24 cellular contexts compared by ENCODE assay signal in the genomic region with DNA sequence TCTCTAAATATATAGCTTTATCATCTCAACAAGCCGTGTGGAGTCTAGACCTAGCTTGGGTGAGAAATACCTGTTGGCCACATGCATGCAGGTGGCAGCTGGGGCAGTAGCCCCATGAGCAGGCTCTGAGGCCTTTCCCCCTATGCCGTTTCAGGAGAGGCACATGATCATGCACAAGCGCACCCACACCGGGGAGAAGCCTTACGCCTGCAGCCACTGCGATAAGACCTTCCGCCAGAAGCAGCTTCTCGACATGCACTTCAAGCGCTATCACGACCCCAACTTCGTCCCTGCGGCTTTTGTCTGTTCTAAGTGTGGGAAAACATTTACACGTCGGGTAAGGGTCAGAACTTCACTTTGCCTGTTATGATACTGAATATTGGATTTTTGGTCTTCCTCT. TPM values are rescaled to one million over a fixed set of nuclear protein-coding genes. Genes with fewer than 3 reads are reported as not detected.
DNase-seq lines count a peak whose midpoint lies in the region; ATAC-seq, FAIRE-seq and TF ChIP-seq lines count a peak whose summit lies in the region.
"Had no signal": no experiment of that assay in that cellular context is flagged by ENCODE, and none has a peak within 500 bp of the region (broad histone marks: within the 10 kb centered on the region; RNA-seq: fewer than 3 reads in every experiment).

No MANE protein-coding gene starts in this region.

- DNase-seq in activated effector memory CD4-positive, alpha-beta T cell treated with anti-CD3 and anti-CD28 coated beads, Interleukin-2, amount 50 U/mL, for 16 hours: peak; percentile 58
- DNase-seq in activated effector memory CD4-positive, alpha-beta T cell treated with Interleukin-2 at 50 U/mL for 16 hours: no peak
- DNase-seq in K562 (ENCODE audit: extremely low read depth in 1 of 4, low spot score in 3 of 4): no peak
- DNase-seq in stimulated activated naive B cell treated with anti-CD40 and anti-IgM and Interleukin-4, amounts not matched to agents 10 μg/mL and 1 μg/mL and 100 μg/mL, for 72 hours: no peak
- no peak for DNase-seq in activated CD4-positive, CD25-positive, alpha-beta regulatory T cell treated with anti-CD3 and anti-CD28 coated beads, Interleukin-2, amount 50 U/mL, for 72 hours
- DNase-seq: BE2C; C1 segment of cervical spinal cord; CD4-positive, CD25-positive, alpha-beta regulatory T cell; CD8-positive, alpha-beta memory T cell; COR-L47; DMS 273 treated with DMSO at 0.1 percent for 48 hours; DMS53; DND-41; EL; HCEC 1CT; HFFc6 had no signal

- no peak for FAIRE-seq in K562 (lab: Jason Lieb, UNC)
- FAIRE-seq: GM12878, H54, HTR-8/SVneo had no signal

- no peak; the same call in 2 of the 3 replicates for ATAC-seq in K562
- no peak for ATAC-seq in stimulated activated naive B cell treated with anti-CD40 and anti-IgM and Interleukin-4, amounts not matched to agents 10 μg/mL and 1 μg/mL and 100 μg/mL, for 72 hours (replicated peaks)
- ATAC-seq in GM21381 (IDR thresholded peaks at IDR 0.05; ENCODE audit: unreplicated experiment): no peak
- ATAC-seq: GM12878, GM23338 had no signal

- CTCF ChIA-PET in K562 (lab: Yijun Ruan, JAX; ENCODE audit: low intra/inter-chr PET ratio): no interaction called here

- no peaks in the 10 kb centered on the region for H3K4me1 Mint-ChIP-seq in stimulated activated naive B cell treated with anti-CD40 and anti-IgM and Interleukin-4, amounts not matched to agents 10 μg/mL and 1 μg/mL and 100 μg/mL, for 72 hours
- H3K4me1 Mint-ChIP-seq: GM23338, IgD-negative memory B cell had no signal

- H3K27me3 Mint-ChIP-seq in stimulated activated naive B cell treated with anti-CD40 and anti-IgM and Interleukin-4, amounts not matched to agents 10 μg/mL and 1 μg/mL and 100 μg/mL, for 72 hours: no peaks in the 10 kb centered on the region
- H3K27me3 Mint-ChIP-seq: CD4-positive, CD25-positive, alpha-beta regulatory T cell; CD8-positive, alpha-beta memory T cell; IgD-negative memory B cell had no signal

- no peaks in the 10 kb centered on the region; a peak in 2 of 5 replicates for H3K4me1 ChIP-seq in K562 (replicated peaks in 1 of 2; ENCODE audit: control insufficient read depth in 2 of 2, insufficient read depth in 2 of 2, low read length in 2 of 2)
- H3K4me1 ChIP-seq: BE2C had no signal

- H3K9me1 ChIP-seq in K562 (ENCODE audit: control insufficient read depth, insufficient read depth, low read length): no peaks in the 10 kb centered on the region

- no peak overlapping the region for H3K27ac ChIP-seq in K562 (ENCODE audit: extremely low read depth, low read depth, low read length)

- no peak for TF ChIP-seq EP300 in K562 (IDR thresholded peaks at IDR 0.05; ENCODE audit: low read length)

- no peaks in the 10 kb centered on the region for H3K79me2 ChIP-seq in K562 (ENCODE audit: control insufficient read depth, insufficient read depth, low read length)

- 0 out of 4 replicates have a peak overlapping the region, but pooled peaks of 1 of the 2 experiments have one; percentile 22 for H3K9ac ChIP-seq in K562 (ENCODE audit: insufficient read depth in 1 of 2, low read depth in 2 of 2, low read length in 2 of 2)

- no peak overlapping the region for H2AFZ ChIP-seq in K562 (ENCODE audit: low read depth, low read length)
- H2AFZ ChIP-seq: GM23338 had no signal

- peaks cover 24 to 50% of the 10 kb centered on the region in 2 donors for H3K36me3 Mint-ChIP-seq in stimulated activated naive B cell treated with anti-CD40 and anti-IgM and Interleukin-4, amounts not matched to agents 10 μg/mL and 1 μg/mL and 100 μg/mL, for 72 hours

- no peak overlapping the region for H3K4me2 ChIP-seq in K562 (ENCODE audit: insufficient read depth, low read length)
- H3K4me2 ChIP-seq: GM23338 had no signal

- H3K9me3 ChIP-seq in K562 (replicated peaks; ENCODE audit: control insufficient read depth, insufficient read depth, low read depth, low read length): no peaks in the 10 kb centered on the region
- H3K9me3 ChIP-seq: BE2C had no signal

- in situ Hi-C loops in K562 (cut with MboI): no loop called here

- H3K36me3 ChIP-seq in K562 (ENCODE audit: control insufficient read depth, insufficient read depth, low read length): peaks cover 80% of the 10 kb centered on the region

- H3K4me3 Mint-ChIP-seq in stimulated activated naive B cell treated with anti-CD40 and anti-IgM and Interleukin-4, amounts not matched to agents 10 μg/mL and 1 μg/mL and 100 μg/mL, for 72 hours: no peak overlapping the region
- H3K4me3 Mint-ChIP-seq: CD4-positive, CD25-positive, alpha-beta regulatory T cell; GM23338; HFFc6; IgD-negative memory B cell had no signal

- no TSS peak for BruUV-seq in K562 (replicated peaks; lab: Mats Ljungman, UMichigan)

- intact Hi-C loops in K562 (cut with micrococcal nuclease): no loop called here

- H3K4me3 ChIP-seq in K562: no peak overlapping the region
- H3K4me3 ChIP-seq: GM12878, GM23338 had no signal

- TF ChIP-seq CTCF in K562 (IDR thresholded peaks at IDR 0.05 in 2 of 3, conservative IDR thresholded peaks at IDR 0.05 in 1 of 3; ENCODE audit: insufficient read depth in 2 of 3, low read depth in 1 of 3, low read length in 3 of 3): no peak

- H4K20me1 ChIP-seq in K562 (replicated peaks; ENCODE audit: control insufficient read depth, insufficient read depth, low read length): no peaks in the 10 kb centered on the region

- no peaks in the 10 kb centered on the region for H3K9me3 Mint-ChIP-seq in stimulated activated naive B cell treated with anti-CD40 and anti-IgM and Interleukin-4, amounts not matched to agents 10 μg/mL and 1 μg/mL and 100 μg/mL, for 72 hours
- H3K9me3 Mint-ChIP-seq: CD4-positive, CD25-positive, alpha-beta regulatory T cell; CD8-positive, alpha-beta memory T cell; GM23338; HFFc6; IgD-negative memory B cell had no signal

- TF ChIP-seq RAD21 in K562 (CRISPR knock-in tag; conservative IDR thresholded peaks at IDR 0.05 in 1 of 2, IDR thresholded peaks at IDR 0.05 in 1 of 2): no peak

- no peak for TF ChIP-seq POLR2A in K562 (conservative IDR thresholded peaks at IDR 0.05)

- 89% methylated on average over 14 of the region's 14 CpGs for whole genome bisulfite sequencing in K562 (ENCODE audit: insufficient coverage, low coverage, missing lambda C conversion rate)

- no peaks in the 10 kb centered on the region for H3K27me3 ChIP-seq in K562 (ENCODE audit: control insufficient read depth in 2 of 2, insufficient read depth in 2 of 2, low read length in 2 of 2)
- H3K27me3 ChIP-seq: BE2C had no signal

- POLR2A ChIA-PET in K562 (lab: Yijun Ruan, JAX): interaction anchor here (1.0 kb wide), 1 partner anchor 15 kb away, joined by 3 read pairs; no protein-coding TSS in a partner anchor

- H3K27ac Mint-ChIP-seq in stimulated activated naive B cell treated with anti-CD40 and anti-IgM and Interleukin-4, amounts not matched to agents 10 μg/mL and 1 μg/mL and 100 μg/mL, for 72 hours: peak overlapping the region; percentile 27
- H3K27ac Mint-ChIP-seq: GM23338, HFFc6, IgD-negative memory B cell had no signal

RNA-seq across cellular contexts. Expression of gene CARMIL2, which starts 16.7 kb away (rescaled TPM):
- total RNA-seq in K562 (2011; cell fraction: chromatin; rRNA removed; ENCODE audit: low replicate concordance): 5.5 and 22.6 TPM in 2 replicates
- 12.2 and 15.7 TPM in 2 replicates for total RNA-seq in K562 (2011; cell fraction: nucleolus; rRNA removed)
- total RNA-seq in K562 (2011; cell fraction: nucleoplasm; rRNA removed): 5.3 and 7.8 TPM in 2 replicates
- 0.20 and 1.0 TPM in 2 replicates for total RNA-seq in K562 (2014; rRNA removed)
- 0.19 TPM in 1 of 2 replicates, not detected in the other for total RNA-seq in K562 (2014; rRNA removed; fragmentation: Illumina TruSeq; extraction: Trizol)
- total RNA-seq in K562 (2015; rRNA removed; fragmentation: Illumina TruSeq; extraction: Trizol): 0.38 and 0.43 TPM in 2 replicates
- 2.1 and 2.9 TPM in 2 replicates for total RNA-seq in K562 (2021)
- 0.79 and 0.99 TPM in 2 replicates for polyA plus RNA-seq in K562 (2011; rRNA removed)
- 0.56 and 1.4 TPM in 2 replicates for polyA plus RNA-seq in K562 (2011; cell fraction: cytosol; rRNA removed)
- 6.4 and 17.4 TPM in 2 replicates for polyA plus RNA-seq in K562 (2011; cell fraction: nucleus; rRNA removed)
- 0.91 and 4.2 TPM in 2 replicates for polyA plus RNA-seq in K562 (2012)
- 0.39 and 0.57 TPM in 2 replicates for polyA plus RNA-seq in K562 (2014; fragmentation: Illumina TruSeq; extraction: Trizol)
- not detected for polyA plus RNA-seq in K562 (2014; fragmentation: Nextera tagmentation; extraction: Ambion mirVana)
- polyA plus RNA-seq in K562 (2014; rRNA removed): 0.95 and 1.0 TPM in 2 replicates
- 0.60 and 1.3 TPM in 2 replicates for polyA minus RNA-seq in K562 (2011; rRNA and poly(A)+ RNA removed)
- polyA minus RNA-seq in K562 (2011; cell fraction: cytosol; rRNA and poly(A)+ RNA removed): 1.4 and 2.6 TPM in 2 replicates
- 1.8 and 5.1 TPM in 2 replicates for polyA minus RNA-seq in K562 (2011; cell fraction: nucleus; rRNA and poly(A)+ RNA removed)

RNA-seq across cellular contexts. Expression of gene ACD, which starts 31.8 kb away (rescaled TPM):
- total RNA-seq in K562 (2011; cell fraction: chromatin; rRNA removed; ENCODE audit: low replicate concordance): 27.7 and 92.8 TPM in 2 replicates
- total RNA-seq in K562 (2011; cell fraction: nucleolus; rRNA removed): 78.5 and 91.1 TPM in 2 replicates
- total RNA-seq in K562 (2011; cell fraction: nucleoplasm; rRNA removed): 47.1 and 51.1 TPM in 2 replicates
- total RNA-seq in K562 (2014; rRNA removed): 34.9 and 46.5 TPM in 2 replicates
- total RNA-seq in K562 (2014; rRNA removed; fragmentation: Illumina TruSeq; extraction: Trizol): 6.1 and 9.0 TPM in 2 replicates
- total RNA-seq in K562 (2015; rRNA removed; fragmentation: Illumina TruSeq; extraction: Trizol): 18.5 and 19.7 TPM in 2 replicates
- total RNA-seq in K562 (2021): 44.9 and 47.4 TPM in 2 replicates
- 19.2 and 33.4 TPM in 2 replicates for polyA plus RNA-seq in K562 (2011; rRNA removed)
- 30.9 and 49.1 TPM in 2 replicates for polyA plus RNA-seq in K562 (2011; cell fraction: cytosol; rRNA removed)
- polyA plus RNA-seq in K562 (2011; cell fraction: nucleus; rRNA removed): 129 and 135 TPM in 2 replicates
- 39.1 and 47.2 TPM in 2 replicates for polyA plus RNA-seq in K562 (2012)
- 25.8 and 34.6 TPM in 2 replicates for polyA plus RNA-seq in K562 (2014; fragmentation: Illumina TruSeq; extraction: Trizol)
- polyA plus RNA-seq in K562 (2014; fragmentation: Nextera tagmentation; extraction: Ambion mirVana): 1 to 10 TPM; 4.2 to 4.5 TPM
- polyA plus RNA-seq in K562 (2014; rRNA removed): 36.5 and 40.0 TPM in 2 replicates
- 7.4 and 10.3 TPM in 2 replicates for polyA minus RNA-seq in K562 (2011; rRNA and poly(A)+ RNA removed)
- polyA minus RNA-seq in K562 (2011; cell fraction: cytosol; rRNA and poly(A)+ RNA removed): 21.4 and 34.7 TPM in 2 replicates
- polyA minus RNA-seq in K562 (2011; cell fraction: nucleus; rRNA and poly(A)+ RNA removed): 34.5 and 45.7 TPM in 2 replicates

RNA-seq across cellular contexts. Expression of gene PARD6A, which starts 32.5 kb away (rescaled TPM):
- total RNA-seq in K562 (2011; cell fraction: chromatin; rRNA removed; ENCODE audit: low replicate concordance): 0.33 and 0.72 TPM in 2 replicates
- total RNA-seq in K562 (2011; cell fraction: nucleolus; rRNA removed): 0.50 and 1.1 TPM in 2 replicates
- 0.44 and 0.46 TPM in 2 replicates for total RNA-seq in K562 (2011; cell fraction: nucleoplasm; rRNA removed)
- 1.00 and 1.8 TPM in 2 replicates for total RNA-seq in K562 (2014; rRNA removed)
- 0.26 and 0.44 TPM in 2 replicates for total RNA-seq in K562 (2014; rRNA removed; fragmentation: Illumina TruSeq; extraction: Trizol)
- 0.14 and 0.68 TPM in 2 replicates for total RNA-seq in K562 (2015; rRNA removed; fragmentation: Illumina TruSeq; extraction: Trizol)
- 0.85 and 2.0 TPM in 2 replicates for total RNA-seq in K562 (2021)
- 0.42 and 0.52 TPM in 2 replicates for polyA plus RNA-seq in K562 (2011; rRNA removed)
- 1.4 and 3.0 TPM in 2 replicates for polyA plus RNA-seq in K562 (2011; cell fraction: cytosol; rRNA removed)
- polyA plus RNA-seq in K562 (2011; cell fraction: nucleus; rRNA removed): 0.72 and 1.5 TPM in 2 replicates
- polyA plus RNA-seq in K562 (2012): 0.83 and 1.0 TPM in 2 replicates
- 0.28 and 0.75 TPM in 2 replicates for polyA plus RNA-seq in K562 (2014; fragmentation: Illumina TruSeq; extraction: Trizol)
- under 1 TPM; 0.04 to 0.13 TPM for polyA plus RNA-seq in K562 (2014; fragmentation: Nextera tagmentation; extraction: Ambion mirVana)
- 0.46 and 0.81 TPM in 2 replicates for polyA plus RNA-seq in K562 (2014; rRNA removed)
- not detected in 2 replicates for polyA minus RNA-seq in K562 (2011; rRNA and poly(A)+ RNA removed)
- not detected in 2 replicates for polyA minus RNA-seq in K562 (2011; cell fraction: cytosol; rRNA and poly(A)+ RNA removed)
- 0.27 and 1.00 TPM in 2 replicates for polyA minus RNA-seq in K562 (2011; cell fraction: nucleus; rRNA and poly(A)+ RNA removed)

RNA-seq across cellular contexts. Expression of gene ENKD1, which starts 38.3 kb away (rescaled TPM):
- 9.2 and 22.5 TPM in 2 replicates for total RNA-seq in K562 (2011; cell fraction: chromatin; rRNA removed; ENCODE audit: low replicate concordance)
- 20.0 and 29.5 TPM in 2 replicates for total RNA-seq in K562 (2011; cell fraction: nucleolus; rRNA removed)
- 11.5 and 14.6 TPM in 2 replicates for total RNA-seq in K562 (2011; cell fraction: nucleoplasm; rRNA removed)
- total RNA-seq in K562 (2014; rRNA removed): 26.4 and 26.9 TPM in 2 replicates
- total RNA-seq in K562 (2014; rRNA removed; fragmentation: Illumina TruSeq; extraction: Trizol): 5.2 and 6.9 TPM in 2 replicates
- 10.0 and 10.4 TPM in 2 replicates for total RNA-seq in K562 (2015; rRNA removed; fragmentation: Illumina TruSeq; extraction: Trizol)
- 21.2 and 21.4 TPM in 2 replicates for total RNA-seq in K562 (2021)
- polyA plus RNA-seq in K562 (2011; rRNA removed): 8.3 and 10.0 TPM in 2 replicates
- 10.7 and 27.8 TPM in 2 replicates for polyA plus RNA-seq in K562 (2011; cell fraction: cytosol; rRNA removed)
- 31.0 and 66.3 TPM in 2 replicates for polyA plus RNA-seq in K562 (2011; cell fraction: nucleus; rRNA removed)
- 15.3 and 19.8 TPM in 2 replicates for polyA plus RNA-seq in K562 (2012)
- 4.4 and 11.6 TPM in 2 replicates for polyA plus RNA-seq in K562 (2014; fragmentation: Illumina TruSeq; extraction: Trizol)
- 1 to 10 TPM; 1.1 to 1.6 TPM for polyA plus RNA-seq in K562 (2014; fragmentation: Nextera tagmentation; extraction: Ambion mirVana)
- 25.2 and 27.2 TPM in 2 replicates for polyA plus RNA-seq in K562 (2014; rRNA removed)
- polyA minus RNA-seq in K562 (2011; rRNA and poly(A)+ RNA removed): 2.5 and 3.0 TPM in 2 replicates
- 5.2 and 8.1 TPM in 2 replicates for polyA minus RNA-seq in K562 (2011; cell fraction: cytosol; rRNA and poly(A)+ RNA removed)
- polyA minus RNA-seq in K562 (2011; cell fraction: nucleus; rRNA and poly(A)+ RNA removed): 6.9 and 8.1 TPM in 2 replicates
- total RNA-seq: A172 had no signal

RNA-seq across cellular contexts. Expression of gene C16orf86, which starts 38.4 kb away (rescaled TPM):
- total RNA-seq in K562 (2011; cell fraction: chromatin; rRNA removed; ENCODE audit: low replicate concordance): 0.25 and 0.76 TPM in 2 replicates
- total RNA-seq in K562 (2011; cell fraction: nucleolus; rRNA removed): 0.79 and 1.0 TPM in 2 replicates
- 0.29 and 1.3 TPM in 2 replicates for total RNA-seq in K562 (2011; cell fraction: nucleoplasm; rRNA removed)
- total RNA-seq in K562 (2014; rRNA removed): 0.94 and 1.2 TPM in 2 replicates
- not detected in 2 replicates for total RNA-seq in K562 (2014; rRNA removed; fragmentation: Illumina TruSeq; extraction: Trizol)
- 0.22 and 0.34 TPM in 2 replicates for total RNA-seq in K562 (2015; rRNA removed; fragmentation: Illumina TruSeq; extraction: Trizol)
- 0.33 and 2.2 TPM in 2 replicates for total RNA-seq in K562 (2021)
- 0.15 and 0.37 TPM in 2 replicates for polyA plus RNA-seq in K562 (2011; rRNA removed)
- polyA plus RNA-seq in K562 (2011; cell fraction: cytosol; rRNA removed): 0.43 and 0.48 TPM in 2 replicates
- 1.4 and 2.2 TPM in 2 replicates for polyA plus RNA-seq in K562 (2011; cell fraction: nucleus; rRNA removed)
- polyA plus RNA-seq in K562 (2012): 0.56 and 1.4 TPM in 2 replicates
- polyA plus RNA-seq in K562 (2014; fragmentation: Illumina TruSeq; extraction: Trizol): 0.13 and 0.26 TPM in 2 replicates
- polyA plus RNA-seq in K562 (2014; fragmentation: Nextera tagmentation; extraction: Ambion mirVana): not detected
- 0.74 and 0.76 TPM in 2 replicates for polyA plus RNA-seq in K562 (2014; rRNA removed)
- not detected in 2 replicates for polyA minus RNA-seq in K562 (2011; rRNA and poly(A)+ RNA removed)
- polyA minus RNA-seq in K562 (2011; cell fraction: cytosol; rRNA and poly(A)+ RNA removed): not detected in 2 replicates
- 0.54 and 0.56 TPM in 2 replicates for polyA minus RNA-seq in K562 (2011; cell fraction: nucleus; rRNA and poly(A)+ RNA removed)
- total RNA-seq: A172, G401 had no signal
